Comparison of ENCODE assay signal across 17 cellular contexts in the genomic region with DNA sequence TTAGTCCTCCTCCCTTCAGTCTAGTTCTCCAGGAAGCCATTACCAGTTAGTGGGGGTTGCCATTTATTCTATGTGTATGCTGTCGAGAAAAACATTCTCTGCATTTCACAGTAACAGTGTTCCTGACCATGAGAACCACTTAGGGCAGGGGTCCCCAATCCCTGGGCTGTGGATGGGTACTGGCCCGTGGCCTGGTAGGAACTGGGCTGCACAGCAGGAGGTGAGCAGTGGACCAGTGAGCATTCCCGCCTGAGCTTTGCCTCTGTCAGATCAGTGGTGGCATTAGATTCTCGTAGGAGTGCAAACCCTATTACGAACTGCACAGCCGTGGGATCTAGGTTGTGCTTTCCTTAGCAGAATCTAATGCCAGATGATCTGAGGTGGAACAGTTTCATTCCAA. TPM values are rescaled to one million over a fixed set of nuclear protein-coding genes. Genes with fewer than 3 reads are reported as not detected.
DNase-seq lines count a peak whose midpoint lies in the region; TF ChIP-seq lines count a peak whose summit lies in the region.
"Had no signal": no experiment of that assay in that cellular context is flagged by ENCODE, and none has a peak within 500 bp of the region (broad histone marks: within the 10 kb centered on the region; RNA-seq: fewer than 3 reads in every experiment).

No MANE protein-coding gene starts in this region.

- H3K9me2 ChIP-seq in Loucy (replicated peaks; ENCODE audit: low read depth, low read length): no peaks in the 10 kb centered on the region

- H3K27me3 ChIP-seq in Loucy (ENCODE audit: insufficient read depth, low read length, poor library complexity, severe bottlenecking) (no peaks in the 10 kb centered on the region), adipocyte (replicated peaks; ENCODE audit: control insufficient read depth, insufficient read depth, low read length) (no peaks in the 10 kb centered on the region), spleen (replicated peaks in 1 of 7) (no peaks in the 10 kb centered on the region), thyroid gland (no peaks in the 10 kb centered on the region)
- H3K27me3 ChIP-seq: SJSA1 had no signal

- CTCF ChIA-PET in activated naive CD4-positive, alpha-beta T cell treated with anti-CD3 and anti-CD28 coated beads, Interleukin-2, amount 10 ng/mL, durations not matched to agents 7 days and 5 days (lab: Charles Lee): interaction anchor here (1.6 kb wide), 1 partner anchor 368 kb away, joined by 5 read pairs; no protein-coding TSS in a partner anchor

- in situ Hi-C loops in G401 (cut with HindIII; ENCODE audit: low sequenced_read_pairs): no loop called here

- H3K9me3 Mint-ChIP-seq in activated naive CD4-positive, alpha-beta T cell treated with anti-CD3 and anti-CD28 coated beads, Interleukin-2, amount 10 ng/mL, durations not matched to agents 7 days and 5 days: no peaks in the 10 kb centered on the region

- H3F3A ChIP-seq in Loucy (ENCODE audit: low read depth): peaks cover 10% of the 10 kb centered on the region; the same call in 1 of the 2 replicates

- H3K4me3 Mint-ChIP-seq in activated naive CD4-positive, alpha-beta T cell treated with anti-CD3 and anti-CD28 coated beads, Interleukin-2, amount 10 ng/mL, durations not matched to agents 7 days and 5 days: no peak overlapping the region

- H3K4me1 ChIP-seq in Loucy (ENCODE audit: insufficient read depth, low read length, poor library complexity, severe bottlenecking) (peaks cover 56% of the 10 kb centered on the region), adipocyte (ENCODE audit: control insufficient read depth, insufficient read depth, low read length) (no peaks in the 10 kb centered on the region), spleen (peaks cover 18 to 63% (median 46%) of the 10 kb centered on the region in 6 donors), thyroid gland (no peaks in the 10 kb centered on the region)

- no peaks in the 10 kb centered on the region for H3K27me3 Mint-ChIP-seq in activated naive CD4-positive, alpha-beta T cell treated with anti-CD3 and anti-CD28 coated beads, Interleukin-2, amount 10 ng/mL, durations not matched to agents 7 days and 5 days

- peaks cover 94% of the 10 kb centered on the region for H4K20me1 ChIP-seq in Loucy (ENCODE audit: insufficient read depth, low read length, poor library complexity, severe bottlenecking)

- H2AFZ ChIP-seq in Loucy (ENCODE audit: low read length): no peak overlapping the region

- H3K27ac ChIP-seq in spleen (peak overlapping the region in 5 of 8 donors; percentile 25 to 56 (median 41)), thyroid gland (no peak overlapping the region)
- H3K27ac ChIP-seq: SJSA1 had no signal

- TF ChIP-seq CTCF in Loucy (conservative IDR thresholded peaks at IDR 0.05; ENCODE audit: low read length) (no peak), spleen (IDR thresholded peaks at IDR 0.05 in 8 of 11, conservative IDR thresholded peaks at IDR 0.05 in 3 of 11) (no peak), thyroid gland (IDR thresholded peaks at IDR 0.05) (no peak)

- DNase-seq in activated naive CD4-positive, alpha-beta T cell treated with anti-CD3 and anti-CD28 coated beads, Interleukin-2, amount 10 ng/mL, durations not matched to agents 7 days and 5 days: no peak
- DNase-seq in activated naive CD4-positive, alpha-beta T cell (lab: John Stamatoyannopoulos, UW): no peak
- DNase-seq in adipocyte (ENCODE audit: low read depth): no peak
- peak; percentile 51 for DNase-seq in spleen
- no peak for DNase-seq in dedifferentiated amniotic fluid mesenchymal stem cell (ENCODE audit: extremely low spot score)
- DNase-seq in G401 (ENCODE audit: low spot score): no peak
- no peak for DNase-seq in thyroid gland
- DNase-seq: activated CD4-positive, alpha-beta T cell treated with anti-CD3 and anti-CD28 coated beads for 4 hours; cortex of kidney; GF-D8; GOT3; NCI-H1092; posterior cingulate gyrus; stimulated activated CD4-positive, alpha-beta T cell treated with anti-CD3 and anti-CD28 coated beads, Interleukin-4, amount 100 ng/mL, for 1 hour had no signal

- TF ChIP-seq POLR2A in spleen (IDR thresholded peaks at IDR 0.05) (no peak), thyroid gland (IDR thresholded peaks at IDR 0.05) (no peak)

- H3K9ac ChIP-seq in Loucy (ENCODE audit: low read depth, low read length, poor library complexity, severe bottlenecking): peak overlapping the region; percentile 59
- H3K9ac ChIP-seq in adipocyte (ENCODE audit: low read length): no peak overlapping the region

- peaks cover 96% of the 10 kb centered on the region for H3K36me3 ChIP-seq in Loucy (ENCODE audit: insufficient read depth, low read length)
- no peaks in the 10 kb centered on the region for H3K36me3 ChIP-seq in adipocyte (ENCODE audit: control insufficient read depth, insufficient read depth, low read length, severe bottlenecking)
- peaks cover 0 to 60% (median 33%) of the 10 kb centered on the region in 6 donors for H3K36me3 ChIP-seq in spleen
- H3K36me3 ChIP-seq in thyroid gland: no peaks in the 10 kb centered on the region

- peak overlapping the region; percentile 44 for H3K27ac Mint-ChIP-seq in activated naive CD4-positive, alpha-beta T cell treated with anti-CD3 and anti-CD28 coated beads, Interleukin-2, amount 10 ng/mL, durations not matched to agents 7 days and 5 days

- peaks cover 87% of the 10 kb centered on the region for H3K36me3 Mint-ChIP-seq in activated naive CD4-positive, alpha-beta T cell treated with anti-CD3 and anti-CD28 coated beads, Interleukin-2, amount 10 ng/mL, durations not matched to agents 7 days and 5 days

- intact Hi-C loops in spleen (cut with DNase I; ENCODE audit: low total_unique reads): loop anchor here (10.0 kb wide), 2 partner anchors 378 to 1338 kb away; no protein-coding TSS in a partner anchor
- intact Hi-C loops in thyroid gland (cut with DNase I): no loop called here

- H3K4me1 Mint-ChIP-seq in activated naive CD4-positive, alpha-beta T cell treated with anti-CD3 and anti-CD28 coated beads, Interleukin-2, amount 10 ng/mL, durations not matched to agents 7 days and 5 days: peaks cover 74% of the 10 kb centered on the region

- WGBS in spleen, 5 donors: 76 to 91% (median 80%) methylated on average over 2 to 6 of the region's 6 CpGs
- WGBS in thyroid gland, 2 donors: 89 to 91% methylated on average over 5 to 6 of the region's 6 CpGs

- H3K4me2 ChIP-seq in Loucy (ENCODE audit: low read depth, low read length, poor library complexity, severe bottlenecking): peak overlapping the region; percentile 91

- no peaks in the 10 kb centered on the region for H3K9me3 ChIP-seq in Loucy (ENCODE audit: insufficient read depth, low read depth, low read length)
- no peaks in the 10 kb centered on the region for H3K9me3 ChIP-seq in adipocyte (ENCODE audit: control insufficient read depth, low read length)
- H3K9me3 ChIP-seq in spleen: no peaks in the 10 kb centered on the region
- H3K9me3 ChIP-seq in thyroid gland: no peaks in the 10 kb centered on the region
- H3K9me3 ChIP-seq: SJSA1 had no signal

- peak overlapping the region; percentile 66 for H3K4me3 ChIP-seq in Loucy (ENCODE audit: low read length, poor library complexity, severe bottlenecking)
- H3K4me3 ChIP-seq in adipocyte (ENCODE audit: low read length): peak overlapping the region; percentile 29
- peak overlapping the region in 1 of 8 donors; percentile 13 for H3K4me3 ChIP-seq in spleen
- H3K4me3 ChIP-seq in thyroid gland (replicated peaks in 1 of 3): no peak overlapping the region
- H3K4me3 ChIP-seq: K562, SJSA1 had no signal

- H3K79me2 ChIP-seq in Loucy (ENCODE audit: insufficient read depth, low read length): peaks cover 99% of the 10 kb centered on the region

RNA-seq across cellular contexts. Expression of a gene that starts 15.8 kb away (rescaled TPM):
- total RNA-seq in spleen (100 to 1,000 TPM; 136 to 207 (median 156) TPM), thyroid gland (1 to 10 TPM; 2.0 to 7.8 (median 6.0) TPM)
- polyA plus RNA-seq in spleen: 10 to 100 TPM; 13.3 to 17.8 (median 17.3) TPM
- 0.18 and 2.5 TPM in 2 replicates for total RNA-seq in G401 (2014; rRNA removed; shearing (Covaris generic))

Comparison
In these comparisons a context has a peak if more than half of its experiments do, and no peak if none do; other contexts are left out.
1. H3K4me3 ChIP-seq: peak in Loucy (single experiment) and adipocyte (single experiment); none in thyroid gland (0 of 3).
2. H3K27ac ChIP-seq: peak in spleen (5 of 8); none in thyroid gland (0 of 3).
3. RNA of a gene that starts 15.8 kb away (total RNA-seq): 136 to 207 TPM in spleen; 2.0 to 7.8 TPM in thyroid gland and 0.18 to 2.5 TPM in G401; every median in the first group is over 10 times any median in the second.